Comparison of ENCODE assay signal across 1 cellular context in the genomic region with DNA sequence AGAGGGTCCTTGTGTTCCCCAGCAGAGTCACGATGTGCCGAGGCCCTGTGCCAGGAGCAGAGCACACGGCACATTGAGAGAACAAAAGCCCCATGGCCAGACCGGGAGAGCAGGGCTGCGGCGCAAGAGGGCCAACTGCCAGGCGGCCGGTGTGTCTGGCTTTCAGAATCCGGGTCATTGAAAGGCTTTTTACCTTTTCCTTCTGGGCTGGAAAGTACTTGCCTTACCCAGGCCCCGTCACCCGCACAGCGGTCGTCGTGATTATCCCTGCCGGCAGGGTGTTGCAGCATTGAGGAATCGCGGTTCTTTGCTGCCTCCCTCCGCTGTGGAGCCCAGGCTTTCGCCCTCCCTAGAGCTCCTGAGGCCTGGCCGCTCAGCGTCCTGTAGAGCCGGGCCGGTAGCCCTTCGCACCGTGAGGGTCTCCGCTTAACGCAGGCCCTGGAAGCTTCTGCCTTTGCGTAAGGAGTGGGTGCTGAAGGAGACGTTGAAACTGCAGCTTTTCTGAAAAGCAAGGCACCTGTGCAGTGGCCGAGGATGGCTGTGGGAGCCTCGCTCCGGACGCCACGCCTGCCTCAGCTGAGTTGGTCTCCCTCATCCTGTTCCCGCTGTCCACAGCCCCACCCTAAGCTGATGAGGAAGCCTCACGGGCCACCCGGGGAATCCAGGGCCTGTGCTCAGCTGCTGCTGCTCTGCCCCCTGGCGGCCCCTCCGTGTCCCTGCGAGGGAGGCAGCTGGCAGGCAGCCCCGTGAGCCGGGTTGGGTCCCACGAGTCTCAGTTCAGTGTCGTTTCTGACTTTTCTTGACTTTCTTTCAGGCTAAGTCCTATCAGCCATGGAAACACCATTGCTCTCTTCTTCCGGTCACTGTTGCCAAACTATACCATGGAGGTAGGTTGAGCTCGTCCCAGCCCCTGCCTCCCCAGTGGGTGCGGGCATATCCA.
TF ChIP-seq lines count a peak whose summit lies in the region.

No MANE protein-coding gene starts in this region.

TF ChIP-seq in HepG2, 621 proteins besides CTCF, POLR2A, EP300 and RAD21 (continued from another document):
- TF ChIP-seq, protein P1, sequence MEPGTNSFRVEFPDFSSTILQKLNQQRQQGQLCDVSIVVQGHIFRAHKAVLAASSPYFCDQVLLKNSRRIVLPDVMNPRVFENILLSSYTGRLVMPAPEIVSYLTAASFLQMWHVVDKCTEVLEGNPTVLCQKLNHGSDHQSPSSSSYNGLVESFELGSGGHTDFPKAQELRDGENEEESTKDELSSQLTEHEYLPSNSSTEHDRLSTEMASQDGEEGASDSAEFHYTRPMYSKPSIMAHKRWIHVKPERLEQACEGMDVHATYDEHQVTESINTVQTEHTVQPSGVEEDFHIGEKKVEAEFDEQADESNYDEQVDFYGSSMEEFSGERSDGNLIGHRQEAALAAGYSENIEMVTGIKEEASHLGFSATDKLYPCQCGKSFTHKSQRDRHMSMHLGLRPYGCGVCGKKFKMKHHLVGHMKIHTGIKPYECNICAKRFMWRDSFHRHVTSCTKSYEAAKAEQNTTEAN (CRISPR knock-in tag; conservative IDR thresholded peaks at IDR 0.05): no peak
- TF ChIP-seq REPIN1 (CRISPR knock-in tag; IDR thresholded peaks at IDR 0.05; ENCODE audit: borderline replicate concordance, low read depth) (no peak; the same call in 1 of the 2 replicates), ZNF12 (CRISPR knock-in tag; IDR thresholded peaks at IDR 0.05) (no peak), ZNF101 (CRISPR knock-in tag; IDR thresholded peaks at IDR 0.05; ENCODE audit: borderline replicate concordance, low read depth) (no peak), GABPB1 (CRISPR knock-in tag; IDR thresholded peaks at IDR 0.05) (peak; percentile 58), ZNF773 (CRISPR knock-in tag; IDR thresholded peaks at IDR 0.05; ENCODE audit: borderline replicate concordance) (no peak), ZNF629 (CRISPR knock-in tag; conservative IDR thresholded peaks at IDR 0.05) (no peak), SAFB2 (CRISPR knock-in tag; IDR thresholded peaks at IDR 0.05; ENCODE audit: borderline replicate concordance, low read depth) (peak; percentile 91), ARNT2 (CRISPR knock-in tag; IDR thresholded peaks at IDR 0.05; ENCODE audit: low read depth) (0 out of 2 replicates have a peak, but pooled peaks have one; percentile 3), ZNF24 (IDR thresholded peaks at IDR 0.05) (no peak), ZNF724P (CRISPR knock-in tag; IDR thresholded peaks at IDR 0.05; ENCODE audit: borderline replicate concordance) (no peak), KDM3A (CRISPR knock-in tag; IDR thresholded peaks at IDR 0.05; ENCODE audit: low read depth) (peak; percentile 62; the same call in 1 of the 2 replicates)
- TF ChIP-seq, protein P2, sequence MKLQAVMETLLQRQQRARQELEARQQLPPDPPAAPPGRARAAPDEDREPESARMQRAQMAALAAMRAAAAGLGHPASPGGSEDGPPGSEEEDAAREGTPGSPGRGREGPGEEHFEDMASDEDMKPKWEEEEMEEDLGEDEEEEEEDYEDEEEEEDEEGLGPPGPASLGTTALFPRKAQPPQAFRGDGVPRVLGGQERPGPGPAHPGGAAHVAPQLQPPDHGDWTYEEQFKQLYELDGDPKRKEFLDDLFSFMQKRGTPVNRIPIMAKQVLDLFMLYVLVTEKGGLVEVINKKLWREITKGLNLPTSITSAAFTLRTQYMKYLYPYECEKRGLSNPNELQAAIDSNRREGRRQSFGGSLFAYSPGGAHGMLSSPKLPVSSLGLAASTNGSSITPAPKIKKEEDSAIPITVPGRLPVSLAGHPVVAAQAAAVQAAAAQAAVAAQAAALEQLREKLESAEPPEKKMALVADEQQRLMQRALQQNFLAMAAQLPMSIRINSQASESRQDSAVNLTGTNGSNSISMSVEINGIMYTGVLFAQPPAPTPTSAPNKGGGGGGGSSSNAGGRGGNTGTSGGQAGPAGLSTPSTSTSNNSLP (IDR thresholded peaks at IDR 0.05; ENCODE audit: low read depth, low read length): no peak
- TF ChIP-seq, protein P3, sequence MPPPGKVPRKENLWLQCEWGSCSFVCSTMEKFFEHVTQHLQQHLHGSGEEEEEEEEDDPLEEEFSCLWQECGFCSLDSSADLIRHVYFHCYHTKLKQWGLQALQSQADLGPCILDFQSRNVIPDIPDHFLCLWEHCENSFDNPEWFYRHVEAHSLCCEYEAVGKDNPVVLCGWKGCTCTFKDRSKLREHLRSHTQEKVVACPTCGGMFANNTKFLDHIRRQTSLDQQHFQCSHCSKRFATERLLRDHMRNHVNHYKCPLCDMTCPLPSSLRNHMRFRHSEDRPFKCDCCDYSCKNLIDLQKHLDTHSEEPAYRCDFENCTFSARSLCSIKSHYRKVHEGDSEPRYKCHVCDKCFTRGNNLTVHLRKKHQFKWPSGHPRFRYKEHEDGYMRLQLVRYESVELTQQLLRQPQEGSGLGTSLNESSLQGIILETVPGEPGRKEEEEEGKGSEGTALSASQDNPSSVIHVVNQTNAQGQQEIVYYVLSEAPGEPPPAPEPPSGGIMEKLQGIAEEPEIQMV (CRISPR knock-in tag; IDR thresholded peaks at IDR 0.05; ENCODE audit: low read depth): 0 out of 2 replicates have a peak, but pooled peaks have one; percentile 62
